8 cellular contexts compared by ENCODE assay signal in the genomic region with DNA sequence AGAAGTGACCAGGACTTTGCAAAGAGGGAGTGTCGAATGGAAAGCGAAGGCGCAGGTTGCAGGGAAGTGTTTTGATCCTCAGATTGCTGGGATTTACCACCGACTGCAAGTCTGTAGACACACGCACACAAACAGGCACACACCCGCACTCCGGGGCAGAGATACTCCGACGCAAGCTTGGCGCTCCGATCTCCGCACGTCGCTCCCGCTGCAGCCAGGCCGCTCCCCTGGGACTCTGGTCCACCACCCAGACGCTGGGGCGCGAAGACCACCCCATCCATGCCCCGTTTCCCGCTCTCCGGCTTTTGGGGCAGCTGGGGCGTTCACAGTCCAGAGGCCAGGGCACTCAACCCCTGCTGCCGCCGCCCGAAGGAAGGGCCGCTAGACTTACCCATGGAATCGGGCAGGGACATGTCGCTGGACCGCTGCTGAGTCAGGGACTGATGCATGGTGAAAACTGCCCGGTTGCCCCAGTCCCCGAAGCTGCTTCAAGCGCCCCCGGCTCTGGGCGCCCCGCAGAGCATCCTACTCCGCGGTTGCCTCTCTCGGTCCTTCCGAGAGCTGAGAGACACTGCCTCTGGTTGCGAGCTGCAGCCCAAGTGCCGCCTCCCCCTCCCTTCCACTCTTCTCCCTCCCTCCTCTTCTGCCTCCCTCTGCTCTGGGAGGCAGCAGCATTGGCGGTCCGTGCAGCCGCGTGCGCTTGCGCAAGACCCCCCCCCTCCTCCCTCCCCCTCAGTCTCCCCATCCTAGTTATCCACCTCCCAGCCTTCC. TPM values are rescaled to one million over a fixed set of nuclear protein-coding genes. Genes with fewer than 3 reads are reported as not detected.
DNase-seq lines count a peak whose midpoint lies in the region; ATAC-seq and TF ChIP-seq lines count a peak whose summit lies in the region.

A gene (minus strand): TSS at position 601 of the 771 bp plus-strand sequence. CDS start 152 bp downstream, at position 449.

- no peaks in the 10 kb centered on the region for H3K79me2 ChIP-seq in neural cell (replicated peaks; ENCODE audit: insufficient read depth, low read length)

- no peaks in the 10 kb centered on the region for H3K36me3 ChIP-seq in Peyer's patch
- no peaks in the 10 kb centered on the region for H3K36me3 ChIP-seq in neural cell (ENCODE audit: insufficient read depth, low read length)

- peak within 1 kb of the TSS; percentile 73 for H3K4me2 ChIP-seq in neural cell (ENCODE audit: low read length)

- no peak for TF ChIP-seq RAD21 in neural cell (conservative IDR thresholded peaks at IDR 0.05)

- no peak for TF ChIP-seq EP300 in neural cell (conservative IDR thresholded peaks at IDR 0.05; ENCODE audit: poor library complexity, severe bottlenecking)

- no peak for TF ChIP-seq POLR2A in Peyer's patch (IDR thresholded peaks at IDR 0.05)

- no peak for ATAC-seq in GM21360 (IDR thresholded peaks at IDR 0.05; ENCODE audit: unreplicated experiment)
- ATAC-seq in HG02610 (IDR thresholded peaks at IDR 0.05; ENCODE audit: unreplicated experiment): no peak

- H3K9ac ChIP-seq in neural cell (ENCODE audit: low read length): peak within 1 kb of the TSS; percentile 64

- H3K9me3 ChIP-seq in Peyer's patch (no peaks in the 10 kb centered on the region), neural cell (ENCODE audit: low read length) (no peaks in the 10 kb centered on the region)

- H3K9me2 ChIP-seq in neural cell (ENCODE audit: insufficient read depth, low read length): no peaks in the 10 kb centered on the region

- no peaks in the 10 kb centered on the region for H3F3A ChIP-seq in neural cell (ENCODE audit: insufficient read depth, low read length, poor library complexity, severe bottlenecking)

- no peak within 1 kb of the TSS for H2AFZ ChIP-seq in neural cell (ENCODE audit: low read depth, low read length)

- no peaks in the 10 kb centered on the region for H4K20me1 ChIP-seq in neural cell (ENCODE audit: insufficient read depth)

- no peaks in the 10 kb centered on the region for H3K27me3 ChIP-seq in Peyer's patch
- no peaks in the 10 kb centered on the region for H3K27me3 ChIP-seq in neural cell (ENCODE audit: insufficient read depth, low read depth, low read length)

- TF ChIP-seq CTCF in Peyer's patch (IDR thresholded peaks at IDR 0.05): no peak
- TF ChIP-seq CTCF in epithelial cell of esophagus (IDR thresholded peaks at IDR 0.05; ENCODE audit: insufficient read depth, low read depth, low read length, missing control alignments): no peak
- no peak for TF ChIP-seq CTCF in neural cell (IDR thresholded peaks at IDR 0.05; ENCODE audit: poor library complexity, severe bottlenecking)

- peaks cover 0 to 7% (median 0%) of the 10 kb centered on the region in 4 donors for H3K4me1 ChIP-seq in Peyer's patch

- peak; percentile 49 for DNase-seq in activated CD8-positive, alpha-beta memory T cell treated with anti-CD3 and anti-CD28 coated beads, Interleukin-2, amount 50 U/mL, for 48 hours
- no peak for DNase-seq in activated CD8-positive, alpha-beta memory T cell treated with anti-CD3 and anti-CD28 coated beads, Interleukin-2, amount 50 U/mL, for 4 hours
- peak in 1 of 3 donors; percentile 48 for DNase-seq in Peyer's patch
- DNase-seq in epithelial cell of esophagus (ENCODE audit: low read depth): peak; percentile 24
- DNase-seq in NCI-H2107 (lab: John Stamatoyannopoulos, UW): no peak

- H3K4me3 ChIP-seq in Peyer's patch (peak within 1 kb of the TSS; percentile 35 to 49 (median 40)), epithelial cell of esophagus (ENCODE audit: low read length) (peak within 1 kb of the TSS; percentile 47), neural cell (ENCODE audit: low read length) (peak within 1 kb of the TSS; percentile 77)

- no peak within 1 kb of the TSS for H3K27ac ChIP-seq in Peyer's patch
- no peak within 1 kb of the TSS for H3K27ac ChIP-seq in neural cell (ENCODE audit: low read length)

TF ChIP-seq in neural cell, 6 proteins besides CTCF, POLR2A, EP300 and RAD21:
- TF ChIP-seq TAF1 (IDR thresholded peaks at IDR 0.05; ENCODE audit: low read depth) (no peak), SMC3 (conservative IDR thresholded peaks at IDR 0.05; ENCODE audit: poor library complexity) (no peak), EZH2 (IDR thresholded peaks at IDR 0.05; ENCODE audit: borderline replicate concordance, insufficient read depth, low read length, poor library complexity, severe bottlenecking) (no peak), POLR2AphosphoS5 (IDR thresholded peaks at IDR 0.05) (no peak), MXI1 (conservative IDR thresholded peaks at IDR 0.05; ENCODE audit: poor library complexity, severe bottlenecking) (no peak)
- TF ChIP-seq, protein P1, sequence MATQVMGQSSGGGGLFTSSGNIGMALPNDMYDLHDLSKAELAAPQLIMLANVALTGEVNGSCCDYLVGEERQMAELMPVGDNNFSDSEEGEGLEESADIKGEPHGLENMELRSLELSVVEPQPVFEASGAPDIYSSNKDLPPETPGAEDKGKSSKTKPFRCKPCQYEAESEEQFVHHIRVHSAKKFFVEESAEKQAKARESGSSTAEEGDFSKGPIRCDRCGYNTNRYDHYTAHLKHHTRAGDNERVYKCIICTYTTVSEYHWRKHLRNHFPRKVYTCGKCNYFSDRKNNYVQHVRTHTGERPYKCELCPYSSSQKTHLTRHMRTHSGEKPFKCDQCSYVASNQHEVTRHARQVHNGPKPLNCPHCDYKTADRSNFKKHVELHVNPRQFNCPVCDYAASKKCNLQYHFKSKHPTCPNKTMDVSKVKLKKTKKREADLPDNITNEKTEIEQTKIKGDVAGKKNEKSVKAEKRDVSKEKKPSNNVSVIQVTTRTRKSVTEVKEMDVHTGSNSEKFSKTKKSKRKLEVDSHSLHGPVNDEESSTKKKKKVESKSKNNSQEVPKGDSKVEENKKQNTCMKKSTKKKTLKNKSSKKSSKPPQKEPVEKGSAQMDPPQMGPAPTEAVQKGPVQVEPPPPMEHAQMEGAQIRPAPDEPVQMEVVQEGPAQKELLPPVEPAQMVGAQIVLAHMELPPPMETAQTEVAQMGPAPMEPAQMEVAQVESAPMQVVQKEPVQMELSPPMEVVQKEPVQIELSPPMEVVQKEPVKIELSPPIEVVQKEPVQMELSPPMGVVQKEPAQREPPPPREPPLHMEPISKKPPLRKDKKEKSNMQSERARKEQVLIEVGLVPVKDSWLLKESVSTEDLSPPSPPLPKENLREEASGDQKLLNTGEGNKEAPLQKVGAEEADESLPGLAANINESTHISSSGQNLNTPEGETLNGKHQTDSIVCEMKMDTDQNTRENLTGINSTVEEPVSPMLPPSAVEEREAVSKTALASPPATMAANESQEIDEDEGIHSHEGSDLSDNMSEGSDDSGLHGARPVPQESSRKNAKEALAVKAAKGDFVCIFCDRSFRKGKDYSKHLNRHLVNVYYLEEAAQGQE (IDR thresholded peaks at IDR 0.05; ENCODE audit: borderline replicate concordance): no peak

RNA-seq across cellular contexts. Expression of the gene that starts here (rescaled TPM):
- 1 to 10 TPM in 1 of 4 donors, not detected in 3; 1.5 TPM for total RNA-seq in Peyer's patch
- 7.5 and 7.6 TPM in 2 replicates for polyA plus RNA-seq in neural cell
- polyA minus RNA-seq in neural cell: 7.1 and 10.7 TPM in 2 replicates

Comparison
In these comparisons a context has a peak if more than half of its experiments do, and no peak if none do; other contexts are left out.
1. DNase-seq: peak in activated CD8-positive, alpha-beta memory T cell treated with anti-CD3 and anti-CD28 coated beads, Interleukin-2, amount 50 U/mL, for 48 hours (single experiment) and epithelial cell of esophagus (single experiment); none in activated CD8-positive, alpha-beta memory T cell treated with anti-CD3 and anti-CD28 coated beads, Interleukin-2, amount 50 U/mL, for 4 hours (single experiment) and NCI-H2107 (single experiment).
2. Peak in every context shown above with its lines, with median percentiles within 50 percentile points of each other: H3K4me3 ChIP-seq.